In the genomic region with DNA sequence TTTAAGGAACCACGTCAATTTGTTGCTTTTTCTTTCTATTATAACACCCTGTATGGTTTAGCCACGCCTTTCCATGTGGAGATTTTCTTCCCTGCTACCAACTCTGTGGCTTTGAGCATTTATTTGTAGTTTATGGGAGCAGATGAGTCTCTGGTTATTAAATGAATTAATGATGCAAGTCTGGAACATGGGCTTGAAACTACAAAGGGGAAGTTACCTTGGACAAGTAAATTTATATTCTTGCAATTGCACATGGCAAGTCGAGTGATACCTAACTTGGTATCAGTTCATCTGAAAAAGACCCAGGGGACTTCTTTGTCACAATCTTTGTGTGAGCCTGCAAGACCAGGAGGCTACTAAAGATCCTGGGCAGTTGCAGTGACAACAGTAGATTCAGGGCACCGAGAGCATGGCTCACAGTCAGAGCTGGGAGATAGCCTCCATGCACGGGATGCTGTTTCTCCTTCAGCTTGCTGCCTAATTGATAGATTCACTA, we compare ENCODE assay signal across 20 cellular contexts.
"Had no signal": no experiment of that assay in that cellular context is flagged by ENCODE, and none has a peak within 500 bp of the region (broad histone marks: within the 10 kb centered on the region; RNA-seq: fewer than 3 reads in every experiment).

No MANE protein-coding gene starts in this region.

- H3K9me3 ChIP-seq: esophagus squamous epithelium, gastroesophageal sphincter, neutrophil, psoas muscle, sigmoid colon, testis, tibial nerve, upper lobe of right lung, vagina had no signal

- H3K27me3 Mint-ChIP-seq: dendritic cell treated with granulocyte-macrophage colony-stimulating factor and Interleukin-4, amounts not matched to agents 40 ng/mL and 50 ng/mL, for 4 days; effector memory CD8-positive, alpha-beta T cell; naive B cell; stimulated activated naive CD8-positive, alpha-beta T cell treated with anti-CD3 and anti-CD28 coated beads, Interleukin-15, amount 100 ng/mL, for 72 hours had no signal

- H3K27ac ChIP-seq: esophagus squamous epithelium, gastroesophageal sphincter, hepatocyte, neutrophil, psoas muscle, sigmoid colon, skin epidermis, testis, tibial nerve, upper lobe of right lung, vagina had no signal

- H3K4me1 ChIP-seq: esophagus squamous epithelium, gastroesophageal sphincter, psoas muscle, sigmoid colon, testis, tibial nerve, upper lobe of right lung, vagina had no signal

- H3K4me3 ChIP-seq: esophagus squamous epithelium, gastroesophageal sphincter, hepatocyte, psoas muscle, sigmoid colon, skin epidermis, testis, tibial nerve, upper lobe of right lung, vagina had no signal

- H3K4me3 Mint-ChIP-seq: dendritic cell treated with granulocyte-macrophage colony-stimulating factor and Interleukin-4, amounts not matched to agents 40 ng/mL and 50 ng/mL, for 4 days; effector memory CD8-positive, alpha-beta T cell; naive B cell; nephron progenitor cell; stimulated activated naive CD8-positive, alpha-beta T cell treated with anti-CD3 and anti-CD28 coated beads, Interleukin-15, amount 100 ng/mL, for 72 hours had no signal

- DNase-seq: effector memory CD8-positive, alpha-beta T cell; esophagus squamous epithelium; foreskin fibroblast; kidney; mesendoderm; naive B cell; nephron progenitor cell; psoas muscle; sigmoid colon; stimulated activated CD4-positive, alpha-beta T cell treated with anti-CD3 and anti-CD28 coated beads, Interleukin-12 subunit alpha, Interleukin-12 subunit beta, amount 100 ng/mL, for 4 hours; stimulated activated naive CD8-positive, alpha-beta T cell treated with anti-CD3 and anti-CD28 coated beads, Interleukin-15, amount 100 ng/mL, for 72 hours; testis; upper lobe of right lung had no signal

- H3K36me3 ChIP-seq: esophagus squamous epithelium, neutrophil, sigmoid colon, upper lobe of right lung, vagina had no signal

- H3K27ac Mint-ChIP-seq: dendritic cell treated with granulocyte-macrophage colony-stimulating factor and Interleukin-4, amounts not matched to agents 40 ng/mL and 50 ng/mL, for 4 days; effector memory CD8-positive, alpha-beta T cell; naive B cell; nephron progenitor cell had no signal

- H3K27me3 ChIP-seq: esophagus squamous epithelium, gastroesophageal sphincter, hepatocyte, neutrophil, sigmoid colon, testis, tibial nerve, upper lobe of right lung, vagina had no signal

- H3K9me3 Mint-ChIP-seq: dendritic cell treated with granulocyte-macrophage colony-stimulating factor and Interleukin-4, amounts not matched to agents 40 ng/mL and 50 ng/mL, for 4 days; effector memory CD8-positive, alpha-beta T cell; naive B cell; nephron progenitor cell; stimulated activated naive CD8-positive, alpha-beta T cell treated with anti-CD3 and anti-CD28 coated beads, Interleukin-15, amount 100 ng/mL, for 72 hours had no signal

- ATAC-seq: effector memory CD8-positive, alpha-beta T cell; gastroesophageal sphincter; psoas muscle; stimulated activated naive CD8-positive, alpha-beta T cell treated with anti-CD3 and anti-CD28 coated beads, Interleukin-15, amount 100 ng/mL, for 72 hours had no signal
